ENCODE assay signal across 2 cellular contexts in the genomic region with DNA sequence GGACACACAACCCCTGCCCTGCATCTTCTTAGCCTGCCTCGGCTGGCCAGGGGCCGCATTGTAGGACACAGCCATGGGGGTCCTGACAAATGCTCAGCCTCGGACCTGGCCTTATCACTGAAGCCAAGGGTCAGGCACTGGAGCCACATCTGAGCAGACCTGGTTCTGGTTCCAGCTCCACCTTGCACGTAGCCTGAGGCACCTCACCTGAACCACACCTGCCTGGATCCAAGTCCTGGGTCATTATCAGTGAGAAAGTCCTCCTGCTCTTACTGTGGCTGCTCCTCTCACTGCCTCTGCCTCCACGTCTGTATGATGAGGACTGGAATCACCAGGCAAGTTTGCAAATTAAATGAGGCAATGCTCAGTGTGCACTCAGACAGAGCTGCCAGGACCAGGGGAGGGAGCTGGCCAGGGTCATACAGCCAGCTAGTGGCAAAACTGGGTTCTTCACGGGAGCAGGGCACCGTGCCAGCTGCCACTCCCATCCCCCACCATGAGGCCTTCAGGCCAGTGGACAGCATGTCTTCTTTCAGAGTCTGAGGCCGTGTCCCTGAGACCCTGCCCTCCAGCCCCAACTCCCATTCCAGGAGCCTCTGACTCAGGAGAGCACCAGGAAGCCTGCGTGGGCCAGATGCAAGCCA.
A peak's percentile ranks its signal among the peaks of the same experiment; 100 is the strongest.
TF ChIP-seq lines count a peak whose summit lies in the region.

No MANE protein-coding gene starts in this region.

TF ChIP-seq in IMR-90, 13 proteins besides CTCF, POLR2A, EP300 and RAD21:
- TF ChIP-seq, protein P1, sequence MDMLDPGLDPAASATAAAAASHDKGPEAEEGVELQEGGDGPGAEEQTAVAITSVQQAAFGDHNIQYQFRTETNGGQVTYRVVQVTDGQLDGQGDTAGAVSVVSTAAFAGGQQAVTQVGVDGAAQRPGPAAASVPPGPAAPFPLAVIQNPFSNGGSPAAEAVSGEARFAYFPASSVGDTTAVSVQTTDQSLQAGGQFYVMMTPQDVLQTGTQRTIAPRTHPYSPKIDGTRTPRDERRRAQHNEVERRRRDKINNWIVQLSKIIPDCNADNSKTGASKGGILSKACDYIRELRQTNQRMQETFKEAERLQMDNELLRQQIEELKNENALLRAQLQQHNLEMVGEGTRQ (IDR thresholded peaks at IDR 0.05; ENCODE audit: low read depth, low read length), result no peak
- TF ChIP-seq RFX5 (IDR thresholded peaks at IDR 0.05; ENCODE audit: low read depth, low read length) (no peak), FOS (IDR thresholded peaks at IDR 0.05; ENCODE audit: low read depth, low read length) (no peak), CEBPB (IDR thresholded peaks at IDR 0.05; ENCODE audit: low read depth, low read length) (no peak), NFE2L2 (IDR thresholded peaks at IDR 0.05; ENCODE audit: low read depth, low read length) (no peak), BHLHE40 (IDR thresholded peaks at IDR 0.05; ENCODE audit: low read depth, low read length) (no peak), MAFK (IDR thresholded peaks at IDR 0.05; ENCODE audit: low read depth, low read length) (no peak), MAZ (IDR thresholded peaks at IDR 0.05; ENCODE audit: borderline replicate concordance, low read depth, low read length) (no peak), SMC3 (IDR thresholded peaks at IDR 0.05; ENCODE audit: low read depth, low read length) (no peak), RCOR1 (IDR thresholded peaks at IDR 0.05; ENCODE audit: insufficient replicate concordance, low read length) (no peak), ELK1 (IDR thresholded peaks at IDR 0.05; ENCODE audit: borderline replicate concordance, low read depth, low read length) (no peak), CHD1 (IDR thresholded peaks at IDR 0.05; ENCODE audit: low read depth, low read length) (no peak), MXI1 (IDR thresholded peaks at IDR 0.05; ENCODE audit: borderline replicate concordance, low read depth, low read length) (no peak)

TF ChIP-seq in HepG2, 621 proteins besides CTCF, POLR2A, EP300 and RAD21:
- TF ChIP-seq ZC3H13 (CRISPR knock-in tag; IDR thresholded peaks at IDR 0.05), result 0 out of 2 replicates have a peak, but pooled peaks have one; percentile 38
- peak; percentile 76; the same call in 1 of the 2 replicates for TF ChIP-seq HNRNPL (IDR thresholded peaks at IDR 0.05; ENCODE audit: low read depth, low read length)
- TF ChIP-seq, protein P2, sequence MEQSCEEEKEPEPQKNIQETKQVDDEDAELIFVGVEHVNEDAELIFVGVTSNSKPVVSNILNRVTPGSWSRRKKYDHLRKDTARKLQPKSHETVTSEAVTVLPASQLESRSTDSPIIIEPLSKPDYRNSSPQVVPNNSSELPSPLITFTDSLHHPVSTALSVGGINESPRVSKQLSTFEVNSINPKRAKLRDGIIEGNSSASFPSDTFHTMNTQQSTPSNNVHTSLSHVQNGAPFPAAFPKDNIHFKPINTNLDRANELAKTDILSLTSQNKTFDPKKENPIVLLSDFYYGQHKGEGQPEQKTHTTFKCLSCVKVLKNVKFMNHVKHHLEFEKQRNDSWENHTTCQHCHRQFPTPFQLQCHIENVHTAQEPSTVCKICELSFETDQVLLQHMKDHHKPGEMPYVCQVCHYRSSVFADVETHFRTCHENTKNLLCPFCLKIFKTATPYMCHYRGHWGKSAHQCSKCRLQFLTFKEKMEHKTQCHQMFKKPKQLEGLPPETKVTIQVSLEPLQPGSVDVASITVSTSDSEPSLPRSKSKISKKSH (CRISPR knock-in tag; IDR thresholded peaks at IDR 0.05; ENCODE audit: borderline replicate concordance), result 0 out of 2 replicates have a peak, but pooled peaks have one; percentile 25
- TF ChIP-seq ZNF891 (CRISPR knock-in tag; IDR thresholded peaks at IDR 0.05), result peak; percentile 60; the same call in 1 of the 2 replicates
- peak; percentile 49; the same call in 1 of the 2 replicates for TF ChIP-seq NRL (CRISPR knock-in tag; IDR thresholded peaks at IDR 0.05; ENCODE audit: borderline replicate concordance)
- TF ChIP-seq, protein P3, sequence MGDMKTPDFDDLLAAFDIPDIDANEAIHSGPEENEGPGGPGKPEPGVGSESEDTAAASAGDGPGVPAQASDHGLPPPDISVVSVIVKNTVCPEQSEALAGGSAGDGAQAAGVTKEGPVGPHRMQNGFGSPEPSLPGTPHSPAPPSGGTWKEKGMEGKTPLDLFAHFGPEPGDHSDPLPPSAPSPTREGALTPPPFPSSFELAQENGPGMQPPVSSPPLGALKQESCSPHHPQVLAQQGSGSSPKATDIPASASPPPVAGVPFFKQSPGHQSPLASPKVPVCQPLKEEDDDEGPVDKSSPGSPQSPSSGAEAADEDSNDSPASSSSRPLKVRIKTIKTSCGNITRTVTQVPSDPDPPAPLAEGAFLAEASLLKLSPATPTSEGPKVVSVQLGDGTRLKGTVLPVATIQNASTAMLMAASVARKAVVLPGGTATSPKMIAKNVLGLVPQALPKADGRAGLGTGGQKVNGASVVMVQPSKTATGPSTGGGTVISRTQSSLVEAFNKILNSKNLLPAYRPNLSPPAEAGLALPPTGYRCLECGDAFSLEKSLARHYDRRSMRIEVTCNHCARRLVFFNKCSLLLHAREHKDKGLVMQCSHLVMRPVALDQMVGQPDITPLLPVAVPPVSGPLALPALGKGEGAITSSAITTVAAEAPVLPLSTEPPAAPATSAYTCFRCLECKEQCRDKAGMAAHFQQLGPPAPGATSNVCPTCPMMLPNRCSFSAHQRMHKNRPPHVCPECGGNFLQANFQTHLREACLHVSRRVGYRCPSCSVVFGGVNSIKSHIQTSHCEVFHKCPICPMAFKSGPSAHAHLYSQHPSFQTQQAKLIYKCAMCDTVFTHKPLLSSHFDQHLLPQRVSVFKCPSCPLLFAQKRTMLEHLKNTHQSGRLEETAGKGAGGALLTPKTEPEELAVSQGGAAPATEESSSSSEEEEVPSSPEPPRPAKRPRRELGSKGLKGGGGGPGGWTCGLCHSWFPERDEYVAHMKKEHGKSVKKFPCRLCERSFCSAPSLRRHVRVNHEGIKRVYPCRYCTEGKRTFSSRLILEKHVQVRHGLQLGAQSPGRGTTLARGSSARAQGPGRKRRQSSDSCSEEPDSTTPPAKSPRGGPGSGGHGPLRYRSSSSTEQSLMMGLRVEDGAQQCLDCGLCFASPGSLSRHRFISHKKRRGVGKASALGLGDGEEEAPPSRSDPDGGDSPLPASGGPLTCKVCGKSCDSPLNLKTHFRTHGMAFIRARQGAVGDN (CRISPR knock-in tag; IDR thresholded peaks at IDR 0.05), result peak; percentile 75
- 0 out of 2 replicates have a peak, but pooled peaks have one; percentile 45 for TF ChIP-seq ZNF414 (CRISPR knock-in tag; IDR thresholded peaks at IDR 0.05)
- TF ChIP-seq, protein P4, sequence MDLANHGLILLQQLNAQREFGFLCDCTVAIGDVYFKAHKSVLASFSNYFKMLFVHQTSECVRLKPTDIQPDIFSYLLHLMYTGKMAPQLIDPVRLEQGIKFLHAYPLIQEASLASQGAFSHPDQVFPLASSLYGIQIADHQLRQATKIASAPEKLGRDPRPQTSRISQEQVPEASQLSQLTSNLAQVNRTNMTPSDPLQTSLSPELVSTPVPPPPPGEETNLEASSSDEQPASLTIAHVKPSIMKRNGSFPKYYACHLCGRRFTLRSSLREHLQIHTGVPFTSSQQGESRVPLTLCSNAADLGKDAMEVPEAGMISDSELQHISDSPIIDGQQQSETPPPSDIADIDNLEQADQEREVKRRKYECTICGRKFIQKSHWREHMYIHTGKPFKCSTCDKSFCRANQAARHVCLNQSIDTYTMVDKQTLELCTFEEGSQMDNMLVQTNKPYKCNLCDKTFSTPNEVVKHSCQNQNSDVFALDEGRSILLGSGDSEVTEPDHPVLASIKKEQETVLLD (CRISPR knock-in tag; IDR thresholded peaks at IDR 0.05; ENCODE audit: low read depth), result no peak
- TF ChIP-seq HIC2 (CRISPR knock-in tag; IDR thresholded peaks at IDR 0.05; ENCODE audit: low read depth), result peak; percentile 84; the same call in 1 of the 2 replicates
- no peak for TF ChIP-seq NFRKB (IDR thresholded peaks at IDR 0.05)
- no peak for TF ChIP-seq TEF (CRISPR knock-in tag; IDR thresholded peaks at IDR 0.05)
- peak; percentile 29; the same call in 1 of the 2 replicates for TF ChIP-seq ZFP41 (CRISPR knock-in tag; IDR thresholded peaks at IDR 0.05; ENCODE audit: borderline replicate concordance)
- TF ChIP-seq HMGXB3 (CRISPR knock-in tag; IDR thresholded peaks at IDR 0.05; ENCODE audit: borderline replicate concordance), result no peak
- TF ChIP-seq SALL1 (CRISPR knock-in tag; IDR thresholded peaks at IDR 0.05), result peak; percentile 44; the same call in 1 of the 2 replicates
- TF ChIP-seq ZNF253 (CRISPR knock-in tag; IDR thresholded peaks at IDR 0.05; ENCODE audit: borderline replicate concordance), result 0 out of 2 replicates have a peak, but pooled peaks have one; percentile 29
- TF ChIP-seq, protein P5, sequence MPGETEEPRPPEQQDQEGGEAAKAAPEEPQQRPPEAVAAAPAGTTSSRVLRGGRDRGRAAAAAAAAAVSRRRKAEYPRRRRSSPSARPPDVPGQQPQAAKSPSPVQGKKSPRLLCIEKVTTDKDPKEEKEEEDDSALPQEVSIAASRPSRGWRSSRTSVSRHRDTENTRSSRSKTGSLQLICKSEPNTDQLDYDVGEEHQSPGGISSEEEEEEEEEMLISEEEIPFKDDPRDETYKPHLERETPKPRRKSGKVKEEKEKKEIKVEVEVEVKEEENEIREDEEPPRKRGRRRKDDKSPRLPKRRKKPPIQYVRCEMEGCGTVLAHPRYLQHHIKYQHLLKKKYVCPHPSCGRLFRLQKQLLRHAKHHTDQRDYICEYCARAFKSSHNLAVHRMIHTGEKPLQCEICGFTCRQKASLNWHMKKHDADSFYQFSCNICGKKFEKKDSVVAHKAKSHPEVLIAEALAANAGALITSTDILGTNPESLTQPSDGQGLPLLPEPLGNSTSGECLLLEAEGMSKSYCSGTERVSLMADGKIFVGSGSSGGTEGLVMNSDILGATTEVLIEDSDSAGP (CRISPR knock-in tag; IDR thresholded peaks at IDR 0.05; ENCODE audit: borderline replicate concordance), result peak; percentile 51; the same call in 1 of the 2 replicates
